In the genomic region with DNA sequence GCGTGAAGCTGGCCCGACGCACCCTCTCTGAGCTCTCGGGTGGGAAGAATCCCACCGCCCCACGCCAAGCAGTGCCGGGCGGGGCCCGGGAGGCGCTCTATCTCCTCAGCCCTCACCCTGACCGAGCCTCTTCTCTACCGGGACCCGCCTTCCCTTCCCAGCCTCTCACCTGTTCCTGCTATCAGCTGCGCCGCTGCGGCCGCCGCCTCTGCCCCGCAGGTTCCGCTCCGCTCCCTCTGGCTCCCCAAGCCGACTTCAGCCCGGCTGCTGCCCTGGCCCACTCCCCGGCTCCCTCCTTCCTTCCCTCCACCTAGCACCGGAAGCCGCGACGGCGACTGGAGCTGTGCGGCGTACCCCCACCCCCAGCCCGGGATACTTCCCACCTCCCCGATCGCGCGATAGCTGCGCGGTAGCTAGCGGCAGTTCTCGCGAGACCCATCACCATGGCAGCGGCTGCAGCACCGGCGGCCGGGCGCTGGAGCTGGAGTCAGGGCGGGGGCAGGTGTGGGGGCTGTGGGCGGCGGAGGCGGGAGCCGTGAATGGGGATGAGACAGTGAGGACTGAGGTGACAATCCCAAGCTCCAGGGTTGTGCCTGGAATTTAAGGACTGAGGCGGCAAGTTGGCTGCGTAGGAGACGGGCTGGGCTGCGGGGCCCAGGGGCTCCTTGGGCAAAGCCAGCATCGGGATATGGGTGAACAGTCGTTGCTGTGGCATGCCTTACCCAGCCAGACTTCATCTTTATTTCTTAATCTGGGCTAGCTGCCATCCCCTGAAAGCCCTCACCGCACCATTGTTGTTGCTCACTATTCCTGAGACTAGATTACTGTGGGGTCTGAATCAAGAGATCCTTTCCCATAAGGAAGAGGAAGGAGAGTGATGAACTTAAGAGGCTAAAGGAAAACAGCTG, we compare ENCODE assay signal across 1 cellular context.
TF ChIP-seq lines count a peak whose summit lies in the region.

TSS of gene ARF3 (minus strand) at position 347 of the 908 bp plus-strand sequence. CDS start 16,392 bp downstream, outside the sequence.

TF ChIP-seq in HepG2, 621 proteins besides CTCF, POLR2A, EP300 and RAD21 (continued from another document and continues in another):
- TF ChIP-seq, protein P1, sequence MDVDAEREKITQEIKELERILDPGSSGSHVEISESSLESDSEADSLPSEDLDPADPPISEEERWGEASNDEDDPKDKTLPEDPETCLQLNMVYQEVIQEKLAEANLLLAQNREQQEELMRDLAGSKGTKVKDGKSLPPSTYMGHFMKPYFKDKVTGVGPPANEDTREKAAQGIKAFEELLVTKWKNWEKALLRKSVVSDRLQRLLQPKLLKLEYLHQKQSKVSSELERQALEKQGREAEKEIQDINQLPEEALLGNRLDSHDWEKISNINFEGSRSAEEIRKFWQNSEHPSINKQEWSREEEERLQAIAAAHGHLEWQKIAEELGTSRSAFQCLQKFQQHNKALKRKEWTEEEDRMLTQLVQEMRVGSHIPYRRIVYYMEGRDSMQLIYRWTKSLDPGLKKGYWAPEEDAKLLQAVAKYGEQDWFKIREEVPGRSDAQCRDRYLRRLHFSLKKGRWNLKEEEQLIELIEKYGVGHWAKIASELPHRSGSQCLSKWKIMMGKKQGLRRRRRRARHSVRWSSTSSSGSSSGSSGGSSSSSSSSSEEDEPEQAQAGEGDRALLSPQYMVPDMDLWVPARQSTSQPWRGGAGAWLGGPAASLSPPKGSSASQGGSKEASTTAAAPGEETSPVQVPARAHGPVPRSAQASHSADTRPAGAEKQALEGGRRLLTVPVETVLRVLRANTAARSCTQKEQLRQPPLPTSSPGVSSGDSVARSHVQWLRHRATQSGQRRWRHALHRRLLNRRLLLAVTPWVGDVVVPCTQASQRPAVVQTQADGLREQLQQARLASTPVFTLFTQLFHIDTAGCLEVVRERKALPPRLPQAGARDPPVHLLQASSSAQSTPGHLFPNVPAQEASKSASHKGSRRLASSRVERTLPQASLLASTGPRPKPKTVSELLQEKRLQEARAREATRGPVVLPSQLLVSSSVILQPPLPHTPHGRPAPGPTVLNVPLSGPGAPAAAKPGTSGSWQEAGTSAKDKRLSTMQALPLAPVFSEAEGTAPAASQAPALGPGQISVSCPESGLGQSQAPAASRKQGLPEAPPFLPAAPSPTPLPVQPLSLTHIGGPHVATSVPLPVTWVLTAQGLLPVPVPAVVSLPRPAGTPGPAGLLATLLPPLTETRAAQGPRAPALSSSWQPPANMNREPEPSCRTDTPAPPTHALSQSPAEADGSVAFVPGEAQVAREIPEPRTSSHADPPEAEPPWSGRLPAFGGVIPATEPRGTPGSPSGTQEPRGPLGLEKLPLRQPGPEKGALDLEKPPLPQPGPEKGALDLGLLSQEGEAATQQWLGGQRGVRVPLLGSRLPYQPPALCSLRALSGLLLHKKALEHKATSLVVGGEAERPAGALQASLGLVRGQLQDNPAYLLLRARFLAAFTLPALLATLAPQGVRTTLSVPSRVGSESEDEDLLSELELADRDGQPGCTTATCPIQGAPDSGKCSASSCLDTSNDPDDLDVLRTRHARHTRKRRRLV (CRISPR knock-in tag; IDR thresholded peaks at IDR 0.05): no peak
- TF ChIP-seq CENPT (CRISPR knock-in tag; IDR thresholded peaks at IDR 0.05; ENCODE audit: low read depth) (no peak), NFIB (CRISPR knock-in tag; IDR thresholded peaks at IDR 0.05; ENCODE audit: borderline replicate concordance) (no peak), PCBP1 (IDR thresholded peaks at IDR 0.05; ENCODE audit: borderline replicate concordance, low read depth, low read length) (0 out of 2 replicates have a peak, but pooled peaks have one; percentile 39), PPARG (CRISPR knock-in tag; conservative IDR thresholded peaks at IDR 0.05) (peak; percentile 23; the same call in 1 of the 2 replicates), ZNF276 (CRISPR knock-in tag; IDR thresholded peaks at IDR 0.05; ENCODE audit: low read depth) (peak; percentile 66; the same call in 1 of the 2 replicates), ZBTB49 (CRISPR knock-in tag; IDR thresholded peaks at IDR 0.05; ENCODE audit: borderline replicate concordance) (no peak), ZNF543 (CRISPR knock-in tag; IDR thresholded peaks at IDR 0.05) (no peak), PAWR (CRISPR knock-in tag; IDR thresholded peaks at IDR 0.05; ENCODE audit: borderline replicate concordance) (0 out of 2 replicates have a peak, but pooled peaks have one; percentile 82), RNF2 (conservative IDR thresholded peaks at IDR 0.05; ENCODE audit: low read depth) (no peak), GMEB2 (CRISPR knock-in tag; IDR thresholded peaks at IDR 0.05; ENCODE audit: low read depth) (no peak), YEATS2 (CRISPR knock-in tag; IDR thresholded peaks at IDR 0.05; ENCODE audit: borderline replicate concordance) (peak; percentile 93), ZNF253 (CRISPR knock-in tag; IDR thresholded peaks at IDR 0.05; ENCODE audit: borderline replicate concordance) (0 out of 2 replicates have a peak, but pooled peaks have one; percentile 38), PLRG1 (conservative IDR thresholded peaks at IDR 0.05) (no peak), ZNF20 (CRISPR knock-in tag; IDR thresholded peaks at IDR 0.05) (no peak), TCF12 (IDR thresholded peaks at IDR 0.05) (no peak), TCF12 (CRISPR knock-in tag; IDR thresholded peaks at IDR 0.05) (no peak), PHF21A (CRISPR knock-in tag; IDR thresholded peaks at IDR 0.05) (no peak), TBL1XR1 (IDR thresholded peaks at IDR 0.05; ENCODE audit: borderline replicate concordance, low read length, partially characterized antibody) (no peak), MXD3 (CRISPR knock-in tag; IDR thresholded peaks at IDR 0.05) (no peak), ZNF83 (CRISPR knock-in tag; IDR thresholded peaks at IDR 0.05; ENCODE audit: borderline replicate concordance) (no peak; the same call in 1 of the 2 replicates), FOXK1 (CRISPR knock-in tag; IDR thresholded peaks at IDR 0.05; ENCODE audit: borderline replicate concordance, low read depth) (peak; percentile 61; the same call in 1 of the 2 replicates), TFAP4 (IDR thresholded peaks at IDR 0.05; ENCODE audit: borderline replicate concordance, low read depth) (peak; percentile 56; the same call in 1 of the 2 replicates), JUN (CRISPR knock-in tag; IDR thresholded peaks at IDR 0.05) (0 out of 2 replicates have a peak, but pooled peaks have one; percentile 39), E2F5 (CRISPR knock-in tag; conservative IDR thresholded peaks at IDR 0.05) (no peak), ZC3H13 (CRISPR knock-in tag; IDR thresholded peaks at IDR 0.05) (peak; percentile 56; the same call in 1 of the 2 replicates), ZNF362 (CRISPR knock-in tag; IDR thresholded peaks at IDR 0.05; ENCODE audit: borderline replicate concordance) (peak; percentile 36; the same call in 1 of the 2 replicates), KMT2B (CRISPR knock-in tag; IDR thresholded peaks at IDR 0.05) (peak; percentile 65), LCORL (IDR thresholded peaks at IDR 0.05) (no peak), LCORL (CRISPR knock-in tag; IDR thresholded peaks at IDR 0.05) (peak; percentile 74), BORCS8-MEF2B (CRISPR knock-in tag; IDR thresholded peaks at IDR 0.05) (no peak), KDM2A (CRISPR knock-in tag; IDR thresholded peaks at IDR 0.05; ENCODE audit: borderline replicate concordance, low read depth) (peak; percentile 79), TFDP1 (CRISPR knock-in tag; IDR thresholded peaks at IDR 0.05; ENCODE audit: borderline replicate concordance) (no peak; the same call in 1 of the 2 replicates)
- TF ChIP-seq, protein P2, sequence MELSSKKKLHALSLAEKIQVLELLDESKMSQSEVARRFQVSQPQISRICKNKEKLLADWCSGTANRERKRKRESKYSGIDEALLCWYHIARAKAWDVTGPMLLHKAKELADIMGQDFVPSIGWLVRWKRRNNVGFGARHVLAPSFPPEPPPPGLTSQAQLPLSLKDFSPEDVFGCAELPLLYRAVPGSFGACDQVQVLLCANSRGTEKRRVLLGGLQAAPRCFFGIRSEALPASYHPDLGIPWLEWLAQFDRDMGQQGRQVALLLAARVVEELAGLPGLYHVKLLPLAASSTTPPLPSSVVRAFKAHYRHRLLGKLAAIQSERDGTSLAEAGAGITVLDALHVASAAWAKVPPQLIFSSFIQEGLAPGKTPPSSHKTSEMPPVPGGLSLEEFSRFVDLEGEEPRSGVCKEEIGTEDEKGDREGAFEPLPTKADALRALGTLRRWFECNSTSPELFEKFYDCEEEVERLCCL (CRISPR knock-in tag; IDR thresholded peaks at IDR 0.05; ENCODE audit: borderline replicate concordance): 0 out of 2 replicates have a peak, but pooled peaks have one; percentile 50
- TF ChIP-seq, protein P3, sequence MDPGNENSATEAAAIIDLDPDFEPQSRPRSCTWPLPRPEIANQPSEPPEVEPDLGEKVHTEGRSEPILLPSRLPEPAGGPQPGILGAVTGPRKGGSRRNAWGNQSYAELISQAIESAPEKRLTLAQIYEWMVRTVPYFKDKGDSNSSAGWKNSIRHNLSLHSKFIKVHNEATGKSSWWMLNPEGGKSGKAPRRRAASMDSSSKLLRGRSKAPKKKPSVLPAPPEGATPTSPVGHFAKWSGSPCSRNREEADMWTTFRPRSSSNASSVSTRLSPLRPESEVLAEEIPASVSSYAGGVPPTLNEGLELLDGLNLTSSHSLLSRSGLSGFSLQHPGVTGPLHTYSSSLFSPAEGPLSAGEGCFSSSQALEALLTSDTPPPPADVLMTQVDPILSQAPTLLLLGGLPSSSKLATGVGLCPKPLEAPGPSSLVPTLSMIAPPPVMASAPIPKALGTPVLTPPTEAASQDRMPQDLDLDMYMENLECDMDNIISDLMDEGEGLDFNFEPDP (CRISPR knock-in tag; conservative IDR thresholded peaks at IDR 0.05): no peak
